ENCODE assay signal across 17 cellular contexts in genomic region chr1:214632091-214632490, GRCh38. TPM values are rescaled to one million over a fixed set of nuclear protein-coding genes. Genes with fewer than 3 reads are reported as not detected.
DNase-seq lines count a peak whose midpoint lies in the region; ATAC-seq and TF ChIP-seq lines count a peak whose summit lies in the region.
"Had no signal": no experiment of that assay in that cellular context is flagged by ENCODE, and none has a peak within 500 bp of the region (broad histone marks: within the 10 kb centered on the region; RNA-seq: fewer than 3 reads in every experiment).

No MANE protein-coding gene starts in this region.

- peaks cover 18% of the 10 kb centered on the region for H3K4me1 Mint-ChIP-seq in activated naive CD4-positive, alpha-beta T cell treated with anti-CD3 and anti-CD28 coated beads, Interleukin-2, amount 50 U/mL, for 24 hours
- H3K4me1 Mint-ChIP-seq in T-helper 2 cell treated with Interferon-gamma antibody and Interleukin-4, amounts not matched to agents 5 μg/mL and 100 μg/mL, for 36 hours (ENCODE audit: low read depth), result peaks cover 30% of the 10 kb centered on the region

- ATAC-seq in HG02678 (IDR thresholded peaks at IDR 0.05; ENCODE audit: unreplicated experiment) (peak; percentile 68), mucosa of descending colon (peak; percentile 35)
- ATAC-seq: stimulated activated naive CD8-positive, alpha-beta T cell treated with anti-CD3 and anti-CD28 coated beads, Interleukin-15, Interleukin-2, amounts not matched to agents 100 U/mL and 50 U/mL, for 24 hours had no signal

- H3K27ac ChIP-seq in thyroid gland, result no peak overlapping the region
- H3K27ac ChIP-seq: SJSA1, VCaP had no signal

- peak overlapping the region; percentile 35 for H3K27ac Mint-ChIP-seq in activated naive CD4-positive, alpha-beta T cell treated with anti-CD3 and anti-CD28 coated beads, Interleukin-2, amount 50 U/mL, for 24 hours
- H3K27ac Mint-ChIP-seq in T-helper 2 cell treated with Interferon-gamma antibody and Interleukin-4, amounts not matched to agents 5 μg/mL and 100 μg/mL, for 36 hours, result peak overlapping the region; percentile 89
- H3K27ac Mint-ChIP-seq: activated T-helper 2 cell treated with anti-CD3 and anti-CD28 coated beads, Interferon-gamma antibody, Interleukin-2, Interleukin-4, amounts not matched to agents 10 μg/mL and 5 μg/mL and 100 μg/mL, durations not matched to agents 14 hours and 24 hours and 36 hours; brain had no signal

- H3K36me3 Mint-ChIP-seq in activated naive CD4-positive, alpha-beta T cell treated with anti-CD3 and anti-CD28 coated beads, Interleukin-2, amount 50 U/mL, for 24 hours, result peaks cover 4% of the 10 kb centered on the region
- H3K36me3 Mint-ChIP-seq in T-helper 2 cell treated with Interferon-gamma antibody and Interleukin-4, amounts not matched to agents 5 μg/mL and 100 μg/mL, for 36 hours (ENCODE audit: low read depth), result peaks cover 70% of the 10 kb centered on the region

- no peak overlapping the region for H3K4me3 Mint-ChIP-seq in activated naive CD4-positive, alpha-beta T cell treated with anti-CD3 and anti-CD28 coated beads, Interleukin-2, amount 50 U/mL, for 24 hours
- peak overlapping the region; percentile 61 for H3K4me3 Mint-ChIP-seq in T-helper 2 cell treated with Interferon-gamma antibody and Interleukin-4, amounts not matched to agents 5 μg/mL and 100 μg/mL, for 36 hours
- H3K4me3 Mint-ChIP-seq: brain had no signal

- no peak for TF ChIP-seq POLR2A in thyroid gland (IDR thresholded peaks at IDR 0.05)

- TF ChIP-seq CTCF in mucosa of descending colon (IDR thresholded peaks at IDR 0.05) (no peak), thyroid gland (IDR thresholded peaks at IDR 0.05) (no peak)

- H3K27me3 Mint-ChIP-seq in activated naive CD4-positive, alpha-beta T cell treated with anti-CD3 and anti-CD28 coated beads, Interleukin-2, amount 50 U/mL, for 24 hours, result no peaks in the 10 kb centered on the region
- H3K27me3 Mint-ChIP-seq in T-helper 2 cell treated with Interferon-gamma antibody and Interleukin-4, amounts not matched to agents 5 μg/mL and 100 μg/mL, for 36 hours (ENCODE audit: low read depth), result no peaks in the 10 kb centered on the region
- H3K27me3 Mint-ChIP-seq: brain had no signal

- no peaks in the 10 kb centered on the region for H3K27me3 ChIP-seq in thyroid gland
- H3K27me3 ChIP-seq: SJSA1 had no signal

- DNase-seq in activated naive CD4-positive, alpha-beta T cell (lab: John Stamatoyannopoulos, UW), result no peak
- no peak for DNase-seq in T-helper 2 cell treated with Interferon-gamma antibody and Interleukin-4, amounts not matched to agents 5 μg/mL and 100 μg/mL, for 36 hours (ENCODE audit: low spot score)
- DNase-seq in mucosa of descending colon (peak in 1 of 3 donors; percentile 2), NCI-H2029 treated with DMSO at 0.1 percent for 48 hours (lab: John Stamatoyannopoulos, UW) (no peak), thyroid gland (no peak), kidney tubule cell (ENCODE audit: low spot score) (no peak)
- DNase-seq: foreskin fibroblast; NCI-H1694; NCI-H510A treated with DMSO at 0.1 percent for 48 hours; small intestine; stimulated activated naive CD8-positive, alpha-beta T cell treated with anti-CD3 and anti-CD28 coated beads, Interleukin-15, Interleukin-2, amounts not matched to agents 100 U/mL and 50 U/mL, for 24 hours had no signal

- no peaks in the 10 kb centered on the region for H3K9me3 Mint-ChIP-seq in activated naive CD4-positive, alpha-beta T cell treated with anti-CD3 and anti-CD28 coated beads, Interleukin-2, amount 50 U/mL, for 24 hours
- H3K9me3 Mint-ChIP-seq in T-helper 2 cell treated with Interferon-gamma antibody and Interleukin-4, amounts not matched to agents 5 μg/mL and 100 μg/mL, for 36 hours, result no peaks in the 10 kb centered on the region
- H3K9me3 Mint-ChIP-seq: activated T-helper 2 cell treated with anti-CD3 and anti-CD28 coated beads, Interferon-gamma antibody, Interleukin-2, Interleukin-4, amounts not matched to agents 10 μg/mL and 5 μg/mL and 100 μg/mL, durations not matched to agents 14 hours and 24 hours and 36 hours had no signal

- no peaks in the 10 kb centered on the region for H3K4me1 ChIP-seq in mucosa of descending colon (ENCODE audit: low read depth)
- no peaks in the 10 kb centered on the region for H3K4me1 ChIP-seq in thyroid gland
- H3K4me1 ChIP-seq: SJSA1 had no signal

- 93 to 96% methylated on average over 4 of the region's 4 CpGs for WGBS in thyroid gland, 2 donors

- H3K36me3 ChIP-seq in mucosa of descending colon (ENCODE audit: low read depth) (no peaks in the 10 kb centered on the region), thyroid gland (no peaks in the 10 kb centered on the region)

- H3K9me3 ChIP-seq in mucosa of descending colon (no peaks in the 10 kb centered on the region), thyroid gland (no peaks in the 10 kb centered on the region)
- H3K9me3 ChIP-seq: SJSA1 had no signal

- H3K4me3 ChIP-seq in mucosa of descending colon, result no peak overlapping the region
- no peak overlapping the region for H3K4me3 ChIP-seq in thyroid gland (replicated peaks in 1 of 3)
- H3K4me3 ChIP-seq: SJSA1 had no signal

- intact Hi-C loops in mucosa of descending colon (cut with DNase I, micrococcal nuclease), result loop anchor here in 1 of 2 donors (10.0 kb wide), 1 partner anchor 893 kb away; no protein-coding TSS in a partner anchor
- intact Hi-C loops in thyroid gland (cut with DNase I), result no loop called here

RNA-seq across cellular contexts. Expression of gene CENPF, which starts 29.1 kb away (rescaled TPM):
- total RNA-seq in mucosa of descending colon (10 to 100 TPM in 1 of 3 donors, 1 to 10 TPM in 2; 4.1 to 27.1 (median 6.3) TPM), thyroid gland (1 to 10 TPM in 1 of 4 donors, under 1 TPM in 3; 0.27 to 1.0 (median 0.55) TPM)
